Comparison of ENCODE assay signal across 10 cellular contexts in the genomic region with DNA sequence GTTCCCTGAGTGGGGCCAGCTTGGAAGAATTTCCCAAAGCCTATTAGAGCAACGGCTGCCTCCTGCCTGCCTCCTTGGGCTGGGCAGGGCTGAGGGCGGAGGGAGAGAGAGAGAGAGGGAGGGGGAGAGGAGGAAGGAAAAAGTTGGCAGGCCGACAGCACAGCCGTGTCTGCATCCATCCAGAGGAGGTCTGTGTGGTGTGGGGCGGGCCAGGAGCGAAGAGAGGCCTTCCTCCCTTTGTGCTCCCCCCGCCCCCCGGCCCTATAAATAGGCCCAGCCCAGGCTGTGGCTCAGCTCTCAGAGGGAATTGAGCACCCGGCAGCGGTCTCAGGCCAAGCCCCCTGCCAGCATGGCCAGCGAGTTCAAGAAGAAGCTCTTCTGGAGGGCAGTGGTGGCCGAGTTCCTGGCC. TPM values are rescaled to one million over a fixed set of nuclear protein-coding genes. Genes with fewer than 3 reads are reported as not detected.
DNase-seq lines count a peak whose midpoint lies in the region; ATAC-seq, FAIRE-seq and TF ChIP-seq lines count a peak whose summit lies in the region.
"Had no signal": no experiment of that assay in that cellular context is flagged by ENCODE, and none has a peak within 500 bp of the region (broad histone marks: within the 10 kb centered on the region; RNA-seq: fewer than 3 reads in every experiment).

TSS of gene AQP1 (plus strand) at position 293 of the 409 bp plus-strand sequence. CDS start at position 350, 57 bp downstream.

- DNase-seq in Calu3 = no peak
- DNase-seq in astrocyte (ENCODE audit: low read depth) = peak; percentile 40
- peak; percentile 89 to 94 (median 93) for DNase-seq in right cardiac atrium
- no peak for DNase-seq in retinal pigment epithelial cell (ENCODE audit: low read depth)
- DNase-seq in activated naive CD4-positive, alpha-beta T cell treated with anti-CD3 and anti-CD28 coated beads for 36 hours = no peak
- DNase-seq in activated CD8-positive, alpha-beta T cell treated with anti-CD3 and anti-CD28 coated beads, Interleukin-2, amount 10 ng/mL, durations not matched to agents 7 days and 5 days = no peak
- DNase-seq in RCC 7860 (ENCODE audit: low spot score) = no peak
- DNase-seq in H7 = no peak
- DNase-seq: activated T-cell treated with anti-CD3 and anti-CD28 coated beads, Interleukin-2, amount 50 U/mL, for 72 hours; MM.1S had no signal

- no peak within 1 kb of the TSS for H2AFZ ChIP-seq in astrocyte (ENCODE audit: low read depth, low read length)

- no peak for TF ChIP-seq CTCF in Calu3 (IDR thresholded peaks at IDR 0.05; ENCODE audit: unreplicated experiment)
- no peak for TF ChIP-seq CTCF in astrocyte (IDR thresholded peaks at IDR 0.05; ENCODE audit: insufficient read depth, low read depth, low read length)
- peak; percentile 10 for TF ChIP-seq CTCF in retinal pigment epithelial cell (conservative IDR thresholded peaks at IDR 0.05; ENCODE audit: low read depth, low read length)

- no peaks in the 10 kb centered on the region for H3K9me3 Mint-ChIP-seq in Calu3 (ENCODE audit: low read depth, unreplicated experiment)
- H3K9me3 Mint-ChIP-seq in astrocyte (ENCODE audit: unreplicated experiment) = peaks cover 2% of the 10 kb centered on the region
- no peaks in the 10 kb centered on the region for H3K9me3 Mint-ChIP-seq in activated naive CD4-positive, alpha-beta T cell treated with anti-CD3 and anti-CD28 coated beads for 36 hours
- no peaks in the 10 kb centered on the region for H3K9me3 Mint-ChIP-seq in activated CD8-positive, alpha-beta T cell treated with anti-CD3 and anti-CD28 coated beads, Interleukin-2, amount 10 ng/mL, durations not matched to agents 7 days and 5 days (ENCODE audit: insufficient read depth)
- H3K9me3 Mint-ChIP-seq: activated T-cell treated with anti-CD3 and anti-CD28 coated beads, Interleukin-2, amount 50 U/mL, for 72 hours had no signal

- H3K4me1 Mint-ChIP-seq in Calu3 (ENCODE audit: low read depth, unreplicated experiment) (peaks cover 39% of the 10 kb centered on the region), astrocyte (ENCODE audit: low read depth, unreplicated experiment) (peaks cover 20% of the 10 kb centered on the region)
- no peaks in the 10 kb centered on the region for H3K4me1 Mint-ChIP-seq in activated naive CD4-positive, alpha-beta T cell treated with anti-CD3 and anti-CD28 coated beads for 36 hours (ENCODE audit: low read depth)
- H3K4me1 Mint-ChIP-seq in activated CD8-positive, alpha-beta T cell treated with anti-CD3 and anti-CD28 coated beads, Interleukin-2, amount 10 ng/mL, durations not matched to agents 7 days and 5 days (ENCODE audit: low read depth) = no peaks in the 10 kb centered on the region

- 10% methylated on average over 12 of the region's 12 CpGs for WGBS in right cardiac atrium

- peak within 1 kb of the TSS; percentile 60 for H3K27ac Mint-ChIP-seq in Calu3 (ENCODE audit: unreplicated experiment)
- peak within 1 kb of the TSS; percentile 53 for H3K27ac Mint-ChIP-seq in astrocyte (ENCODE audit: unreplicated experiment)
- no peak within 1 kb of the TSS for H3K27ac Mint-ChIP-seq in activated naive CD4-positive, alpha-beta T cell treated with anti-CD3 and anti-CD28 coated beads for 36 hours
- H3K27ac Mint-ChIP-seq in activated CD8-positive, alpha-beta T cell treated with anti-CD3 and anti-CD28 coated beads, Interleukin-2, amount 10 ng/mL, durations not matched to agents 7 days and 5 days = no peak within 1 kb of the TSS
- H3K27ac Mint-ChIP-seq: activated T-cell treated with anti-CD3 and anti-CD28 coated beads, Interleukin-2, amount 50 U/mL, for 72 hours had no signal

- CTCF ChIA-PET in Calu3 (lab: Charles Lee) = interaction anchor here (1.4 to 2.2 kb wide), 3 partner anchors 14 to 27 kb away, joined by 5 to 6 read pairs (median 6); no protein-coding TSS in a partner anchor
- CTCF ChIA-PET in activated naive CD4-positive, alpha-beta T cell treated with anti-CD3 and anti-CD28 coated beads for 36 hours (lab: Charles Lee) = no interaction called here
- CTCF ChIA-PET in activated CD8-positive, alpha-beta T cell treated with anti-CD3 and anti-CD28 coated beads, Interleukin-2, amount 10 ng/mL, durations not matched to agents 7 days and 5 days (lab: Charles Lee) = interaction anchor here (0.6 to 1.4 kb wide), 2 partner anchors 27 kb away, joined by 3 to 4 read pairs; no protein-coding TSS in a partner anchor

- POLR2A ChIA-PET in activated CD8-positive, alpha-beta T cell treated with anti-CD3 and anti-CD28 coated beads, Interleukin-2, amount 10 ng/mL, durations not matched to agents 7 days and 5 days (lab: Charles Lee) = no interaction called here

- H3K27me3 ChIP-seq in astrocyte (ENCODE audit: insufficient read depth, low read length) (no peaks in the 10 kb centered on the region), right cardiac atrium (ENCODE audit: control insufficient read depth, insufficient read depth) (no peaks in the 10 kb centered on the region), H7 (ENCODE audit: control insufficient read depth, insufficient read depth, low read length) (no peaks in the 10 kb centered on the region)

- peaks cover 15% of the 10 kb centered on the region for H3K4me1 ChIP-seq in astrocyte (ENCODE audit: insufficient read depth, low read length)
- H3K4me1 ChIP-seq in right cardiac atrium (ENCODE audit: control insufficient read depth, insufficient read depth, low read length) = peaks cover 26% of the 10 kb centered on the region

- FAIRE-seq in astrocyte (lab: Jason Lieb, UNC) (no peak), RCC 7860 (lab: Jason Lieb, UNC) (no peak)

- no peak within 1 kb of the TSS for H3K4me2 ChIP-seq in astrocyte (ENCODE audit: low read length)

- H3K36me3 ChIP-seq in astrocyte (ENCODE audit: insufficient read depth, low read length) (no peaks in the 10 kb centered on the region), H7 (replicated peaks; ENCODE audit: control insufficient read depth, insufficient read depth, low read length) (no peaks in the 10 kb centered on the region)

- no peak within 1 kb of the TSS for H3K9ac ChIP-seq in astrocyte (ENCODE audit: low read length)

- H3K36me3 Mint-ChIP-seq in Calu3 (ENCODE audit: insufficient read depth, unreplicated experiment) (peaks cover 4% of the 10 kb centered on the region), astrocyte (ENCODE audit: low read depth, unreplicated experiment) (no peaks in the 10 kb centered on the region)
- no peaks in the 10 kb centered on the region for H3K36me3 Mint-ChIP-seq in activated naive CD4-positive, alpha-beta T cell treated with anti-CD3 and anti-CD28 coated beads for 36 hours (ENCODE audit: low read depth)
- no peaks in the 10 kb centered on the region for H3K36me3 Mint-ChIP-seq in activated CD8-positive, alpha-beta T cell treated with anti-CD3 and anti-CD28 coated beads, Interleukin-2, amount 10 ng/mL, durations not matched to agents 7 days and 5 days (ENCODE audit: low read depth)

- peak; percentile 66 to 72 for ATAC-seq in right cardiac atrium
- ATAC-seq in activated CD8-positive, alpha-beta T cell treated with anti-CD3 and anti-CD28 coated beads, Interleukin-2, amount 10 ng/mL, durations not matched to agents 7 days and 5 days = no peak
- ATAC-seq: activated T-cell treated with anti-CD3 and anti-CD28 coated beads, Interleukin-2, amount 50 U/mL, for 72 hours had no signal

- no peaks in the 10 kb centered on the region for H3K79me2 ChIP-seq in astrocyte (ENCODE audit: insufficient read depth, low read length)

- intact Hi-C loops in Calu3 (cut with micrococcal nuclease; ENCODE audit: unreplicated experiment) = no loop called here
- intact Hi-C loops in right cardiac atrium (cut with DNase I) = no loop called here
- intact Hi-C loops in activated naive CD4-positive, alpha-beta T cell treated with anti-CD3 and anti-CD28 coated beads for 36 hours (cut with micrococcal nuclease) = no loop called here

- no peak within 1 kb of the TSS for H3K4me3 Mint-ChIP-seq in Calu3 (ENCODE audit: low read depth, unreplicated experiment)
- no peak within 1 kb of the TSS for H3K4me3 Mint-ChIP-seq in astrocyte (ENCODE audit: unreplicated experiment)
- no peak within 1 kb of the TSS for H3K4me3 Mint-ChIP-seq in activated naive CD4-positive, alpha-beta T cell treated with anti-CD3 and anti-CD28 coated beads for 36 hours
- H3K4me3 Mint-ChIP-seq in activated CD8-positive, alpha-beta T cell treated with anti-CD3 and anti-CD28 coated beads, Interleukin-2, amount 10 ng/mL, durations not matched to agents 7 days and 5 days = no peak within 1 kb of the TSS
- H3K4me3 Mint-ChIP-seq: activated T-cell treated with anti-CD3 and anti-CD28 coated beads, Interleukin-2, amount 50 U/mL, for 72 hours had no signal

- H3K9me3 ChIP-seq in astrocyte (ENCODE audit: insufficient read depth, low read depth, low read length) (no peaks in the 10 kb centered on the region), right cardiac atrium (ENCODE audit: control insufficient read depth, low read length) (no peaks in the 10 kb centered on the region)

- no TSS peak for BruUV-seq in Calu3 (replicated peaks; lab: Mats Ljungman, UMichigan)

- H3K27me3 Mint-ChIP-seq in Calu3 (ENCODE audit: unreplicated experiment) (no peaks in the 10 kb centered on the region), astrocyte (ENCODE audit: low read depth, unreplicated experiment) (peaks cover 28% of the 10 kb centered on the region)
- H3K27me3 Mint-ChIP-seq in activated naive CD4-positive, alpha-beta T cell treated with anti-CD3 and anti-CD28 coated beads for 36 hours (ENCODE audit: low read depth) = no peaks in the 10 kb centered on the region
- H3K27me3 Mint-ChIP-seq in activated CD8-positive, alpha-beta T cell treated with anti-CD3 and anti-CD28 coated beads, Interleukin-2, amount 10 ng/mL, durations not matched to agents 7 days and 5 days (ENCODE audit: low read depth) = no peaks in the 10 kb centered on the region

- H4K20me1 ChIP-seq in astrocyte (ENCODE audit: insufficient read depth, low read length) = no peaks in the 10 kb centered on the region

- H3K27ac ChIP-seq in astrocyte (ENCODE audit: low read depth, low read length) = no peak within 1 kb of the TSS
- H3K27ac ChIP-seq in right cardiac atrium (ENCODE audit: low read length) = peak within 1 kb of the TSS; percentile 64

- H3K4me3 ChIP-seq in astrocyte (ENCODE audit: insufficient read depth, low read depth, low read length) (no peak within 1 kb of the TSS), right cardiac atrium (ENCODE audit: low read length) (peak within 1 kb of the TSS; percentile 29), retinal pigment epithelial cell (ENCODE audit: low read length) (no peak within 1 kb of the TSS), H7 (ENCODE audit: insufficient read depth, low read depth, low read length) (no peak within 1 kb of the TSS)

RNA-seq across cellular contexts. Expression of gene AQP1, which starts in this region (rescaled TPM):
- total RNA-seq in Calu3 (2022) = 1.7 and 2.6 TPM in 2 replicates
- total RNA-seq in astrocyte = 6.7 and 10.0 TPM in 2 replicates
- 100 to 1,000 TPM; 187 to 254 (median 222) TPM for total RNA-seq in right cardiac atrium
- 216 TPM for polyA plus RNA-seq in right cardiac atrium
- total RNA-seq in activated naive CD4-positive, alpha-beta T cell treated with anti-CD3 and anti-CD28 coated beads for 36 hours = under 1 TPM; 0.25 to 0.48 TPM
- total RNA-seq in activated CD8-positive, alpha-beta T cell treated with anti-CD3 and anti-CD28 coated beads, Interleukin-2, amount 10 ng/mL, durations not matched to agents 7 days and 5 days = under 1 TPM in 1 of 2 experiments, not detected in 1; 0.23 TPM
- 0.26 TPM in 1 of 2 replicates, not detected in the other for total RNA-seq in H7 (2014; rRNA removed; shearing (Covaris generic))

Comparison
In these comparisons a context has a peak if more than half of its experiments do, and no peak if none do; other contexts are left out.
1. RNA of gene AQP1 (total RNA-seq): 187 to 254 TPM in right cardiac atrium; 6.7 to 10.0 TPM in astrocyte, 1.7 to 2.6 TPM in Calu3, 0.25 to 0.48 TPM in activated naive CD4-positive, alpha-beta T cell treated with anti-CD3 and anti-CD28 coated beads for 36 hours, 0.23 TPM in activated CD8-positive, alpha-beta T cell treated with anti-CD3 and anti-CD28 coated beads, Interleukin-2, amount 10 ng/mL, durations not matched to agents 7 days and 5 days and 0.26 TPM in H7; every median in the first group is over 10 times any median in the second.
2. DNase-seq: peak in astrocyte (single experiment) and right cardiac atrium (3 of 3); none in Calu3 (single experiment), retinal pigment epithelial cell (single experiment), activated naive CD4-positive, alpha-beta T cell treated with anti-CD3 and anti-CD28 coated beads for 36 hours (single experiment), activated CD8-positive, alpha-beta T cell treated with anti-CD3 and anti-CD28 coated beads, Interleukin-2, amount 10 ng/mL, durations not matched to agents 7 days and 5 days (single experiment), RCC 7860 (single experiment) and H7 (single experiment).
3. H3K27ac Mint-ChIP-seq: peak in Calu3 (single experiment) and astrocyte (single experiment); none in activated naive CD4-positive, alpha-beta T cell treated with anti-CD3 and anti-CD28 coated beads for 36 hours (single experiment) and activated CD8-positive, alpha-beta T cell treated with anti-CD3 and anti-CD28 coated beads, Interleukin-2, amount 10 ng/mL, durations not matched to agents 7 days and 5 days (single experiment).